In the genomic region with DNA sequence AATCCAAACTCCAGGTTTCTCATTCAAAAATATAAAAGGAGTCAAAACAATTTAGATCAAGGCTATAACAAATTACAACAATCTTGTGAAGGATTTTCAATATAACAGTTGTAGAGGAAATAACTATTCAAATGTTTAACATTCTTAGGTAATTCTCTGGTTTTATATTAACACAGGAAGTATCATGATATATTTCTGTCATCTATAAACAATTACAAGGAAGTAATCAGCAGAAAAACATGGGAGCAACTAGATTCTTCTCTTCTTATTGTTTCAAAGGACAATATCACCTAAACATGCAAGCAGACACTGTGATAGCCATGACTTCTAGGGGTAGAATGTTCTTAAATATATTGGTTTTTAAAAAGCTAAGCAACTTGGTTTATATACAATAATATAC, we compare ENCODE assay signal across 18 cellular contexts.
"Had no signal": no experiment of that assay in that cellular context is flagged by ENCODE, and none has a peak within 500 bp of the region (broad histone marks: within the 10 kb centered on the region; RNA-seq: fewer than 3 reads in every experiment).

No MANE protein-coding gene starts in this region.

- H3K27ac Mint-ChIP-seq: activated naive CD8-positive, alpha-beta T cell treated with anti-CD3 and anti-CD28 coated beads for 36 hours; memory B cell; nephron; T-helper 1 cell treated with Interleukin-12 subunit alpha and Interleukin-12 subunit beta and Interleukin-4 antibody, amounts not matched to agents 30 μg/mL and 1 μg/mL, for 36 hours had no signal

- H3K9me3 ChIP-seq: left ventricle myocardium inferior, psoas muscle, spleen, thoracic aorta had no signal

- H3K36me3 ChIP-seq: brain microvascular endothelial cell, left ventricle myocardium inferior, thoracic aorta had no signal

- H3K27me3 ChIP-seq: brain microvascular endothelial cell, spleen had no signal

- H3K9me3 Mint-ChIP-seq: activated naive CD8-positive, alpha-beta T cell treated with anti-CD3 and anti-CD28 coated beads for 36 hours; central memory CD8-positive, alpha-beta T cell; effector memory CD8-positive, alpha-beta T cell; memory B cell; nephron; T-helper 1 cell treated with Interleukin-12 subunit alpha and Interleukin-12 subunit beta and Interleukin-4 antibody, amounts not matched to agents 30 μg/mL and 1 μg/mL, for 36 hours had no signal

- H3K27ac ChIP-seq: brain microvascular endothelial cell, left ventricle myocardium inferior, psoas muscle, spleen, thoracic aorta had no signal

- H3K4me3 ChIP-seq: left ventricle myocardium inferior, psoas muscle, spleen, thoracic aorta had no signal

- H3K4me1 Mint-ChIP-seq: nephron had no signal

- H3K27me3 Mint-ChIP-seq: activated naive CD8-positive, alpha-beta T cell treated with anti-CD3 and anti-CD28 coated beads for 36 hours; central memory CD8-positive, alpha-beta T cell; effector memory CD8-positive, alpha-beta T cell; memory B cell had no signal

- DNase-seq: activated CD4-positive, alpha-beta T cell treated with anti-CD3 and anti-CD28 coated beads for 4 hours; activated CD8-positive, alpha-beta memory T cell treated with anti-CD3 and anti-CD28 coated beads for 24 hours; activated naive CD8-positive, alpha-beta T cell treated with anti-CD3 and anti-CD28 coated beads for 36 hours; brain microvascular endothelial cell; effector memory CD8-positive, alpha-beta T cell; head of caudate nucleus; left ventricle myocardium inferior; nucleus accumbens; psoas muscle; spleen had no signal

- FAIRE-seq: frontal cortex, islet of Langerhans had no signal

- H3K4me3 Mint-ChIP-seq: activated naive CD8-positive, alpha-beta T cell treated with anti-CD3 and anti-CD28 coated beads for 36 hours; central memory CD8-positive, alpha-beta T cell; effector memory CD8-positive, alpha-beta T cell; memory B cell; nephron; T-helper 1 cell treated with Interleukin-12 subunit alpha and Interleukin-12 subunit beta and Interleukin-4 antibody, amounts not matched to agents 30 μg/mL and 1 μg/mL, for 36 hours had no signal

- ATAC-seq: effector memory CD8-positive, alpha-beta T cell; psoas muscle; sciatic nerve had no signal
